In genomic region chr1:22399421-22400091, GRCh38 we compare ENCODE assay signal across 26 cellular contexts.
"Had no signal": no experiment of that assay in that cellular context is flagged by ENCODE, and none has a peak within 500 bp of the region (broad histone marks: within the 10 kb centered on the region; RNA-seq: fewer than 3 reads in every experiment).

No MANE protein-coding gene starts in this region.

- H3K36me3 Mint-ChIP-seq: activated naive CD8-positive, alpha-beta T cell treated with anti-CD3 and anti-CD28 coated beads, Interleukin-2, amount 10 ng/mL, durations not matched to agents 7 days and 5 days; brain; WTC11 had no signal

- H3K27me3 ChIP-seq: ascending aorta, colonic mucosa had no signal

- H3K4me1 Mint-ChIP-seq: endodermal cell had no signal

- H3K9me3 Mint-ChIP-seq: activated CD4-positive, alpha-beta memory T cell treated with anti-CD3 and anti-CD28 coated beads, Interleukin-2, amount 10 ng/mL, durations not matched to agents 7 days and 5 days; activated CD4-positive, alpha-beta T cell treated with anti-CD3 and anti-CD28 coated beads, Interleukin-2, amount 10 ng/mL, durations not matched to agents 7 days and 5 days; activated naive CD8-positive, alpha-beta T cell treated with anti-CD3 and anti-CD28 coated beads, Interleukin-2, amount 10 ng/mL, durations not matched to agents 7 days and 5 days; activated T-cell treated with anti-CD3 and anti-CD28 coated beads, Interleukin-2, amount 50 U/mL, for 4 hours; activated T-helper 17 cell treated with anti-CD3 and anti-CD28 coated beads, Interleukin-2, amount 50 U/mL, for 72 hours; brain; dendritic cell treated with granulocyte-macrophage colony-stimulating factor and Interleukin-4, amounts not matched to agents 40 ng/mL and 50 ng/mL, for 4 days; endodermal cell; WTC11 had no signal

- H3K9me3 ChIP-seq: ascending aorta, breast epithelium, colonic mucosa had no signal

- H3K27ac ChIP-seq: ascending aorta, breast epithelium, cardiac muscle cell, colonic mucosa, dorsolateral prefrontal cortex had no signal

- H3K36me3 ChIP-seq: ascending aorta, breast epithelium, cardiac muscle cell, colonic mucosa had no signal

- H3K4me3 Mint-ChIP-seq: activated CD4-positive, alpha-beta memory T cell treated with anti-CD3 and anti-CD28 coated beads, Interleukin-2, amount 10 ng/mL, durations not matched to agents 7 days and 5 days; activated CD4-positive, alpha-beta T cell treated with anti-CD3 and anti-CD28 coated beads, Interleukin-2, amount 10 ng/mL, durations not matched to agents 7 days and 5 days; activated naive CD8-positive, alpha-beta T cell treated with anti-CD3 and anti-CD28 coated beads, Interleukin-2, amount 10 ng/mL, durations not matched to agents 7 days and 5 days; activated T-cell treated with anti-CD3 and anti-CD28 coated beads, Interleukin-2, amount 50 U/mL, for 4 hours; activated T-helper 17 cell treated with anti-CD3 and anti-CD28 coated beads, Interleukin-2, amount 50 U/mL, for 72 hours; brain; dendritic cell treated with granulocyte-macrophage colony-stimulating factor and Interleukin-4, amounts not matched to agents 40 ng/mL and 50 ng/mL, for 4 days; endodermal cell; WTC11 had no signal

- H3K4me3 ChIP-seq: ascending aorta, breast epithelium, cardiac muscle cell, colonic mucosa, dorsolateral prefrontal cortex had no signal

- DNase-seq: activated CD4-positive, alpha-beta memory T cell treated with anti-CD3 and anti-CD28 coated beads, Interleukin-2, amount 10 ng/mL, durations not matched to agents 7 days and 5 days; activated CD4-positive, alpha-beta T cell treated with anti-CD3 and anti-CD28 coated beads, Interleukin-2, amount 50 U/mL, for 4 hours; activated CD8-positive, alpha-beta memory T cell treated with anti-CD3 and anti-CD28 coated beads, Interleukin-2, amount 50 U/mL, for 48 hours; activated effector memory CD4-positive, alpha-beta T cell treated with Interleukin-2 at 50 U/mL for 16 hours; activated gamma-delta T cell treated with Interleukin-2 at 50 U/mL for 16 hours; activated naive CD4-positive, alpha-beta T cell treated with anti-CD3 and anti-CD28 coated beads, Interleukin-2, amount 50 U/mL, for 16 hours; activated naive CD4-positive, alpha-beta T cell treated with Interleukin-2 at 50 U/mL for 16 hours; activated naive CD8-positive, alpha-beta T cell treated with anti-CD3 and anti-CD28 coated beads, Interleukin-2, amount 10 ng/mL, durations not matched to agents 7 days and 5 days; activated T-cell treated with anti-CD3 and anti-CD28 coated beads for 4 hours; activated T-cell treated with anti-CD3 and anti-CD28 coated beads, Interleukin-2, amount 50 U/mL, for 4 hours; cerebellar nuclear complex; colonic mucosa; dorsolateral prefrontal cortex; effector memory CD4-positive, alpha-beta T cell; endodermal cell; foreskin fibroblast; head of caudate nucleus; hippocampal formation had no signal

- H3K4me1 ChIP-seq: ascending aorta, breast epithelium, colonic mucosa had no signal

- H3K27ac Mint-ChIP-seq: activated CD4-positive, alpha-beta memory T cell treated with anti-CD3 and anti-CD28 coated beads, Interleukin-2, amount 10 ng/mL, durations not matched to agents 7 days and 5 days; activated CD4-positive, alpha-beta T cell treated with anti-CD3 and anti-CD28 coated beads, Interleukin-2, amount 10 ng/mL, durations not matched to agents 7 days and 5 days; activated naive CD8-positive, alpha-beta T cell treated with anti-CD3 and anti-CD28 coated beads, Interleukin-2, amount 10 ng/mL, durations not matched to agents 7 days and 5 days; activated T-helper 17 cell treated with anti-CD3 and anti-CD28 coated beads, Interleukin-2, amount 50 U/mL, for 72 hours; dendritic cell treated with granulocyte-macrophage colony-stimulating factor and Interleukin-4, amounts not matched to agents 40 ng/mL and 50 ng/mL, for 4 days; endodermal cell; WTC11 had no signal
